1 cellular context compared by ENCODE assay signal in the genomic region with DNA sequence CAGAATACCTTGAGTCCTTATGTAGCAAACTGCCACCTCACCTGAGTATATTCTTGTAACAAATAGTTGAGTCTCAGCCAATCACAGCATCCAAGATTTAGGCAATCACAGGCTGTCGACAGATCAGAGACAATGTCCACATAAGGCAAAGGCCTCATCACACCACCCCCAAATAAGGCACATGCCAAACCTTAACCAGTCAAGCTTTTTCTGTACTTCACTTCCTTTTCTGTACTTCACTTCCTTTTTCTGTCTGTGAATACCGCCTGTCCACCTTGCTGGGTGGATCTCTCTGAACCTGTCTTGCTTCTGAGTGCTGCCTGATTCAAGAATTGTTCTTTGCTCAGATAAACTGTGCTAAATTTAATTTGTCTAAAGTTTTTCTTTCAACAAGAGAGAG.
TF ChIP-seq lines count a peak whose summit lies in the region.

No MANE protein-coding gene starts in this region.

TF ChIP-seq in GM12878, 131 proteins besides CTCF, POLR2A, EP300 and RAD21 (continued from another document):
- TF ChIP-seq, protein P1, sequence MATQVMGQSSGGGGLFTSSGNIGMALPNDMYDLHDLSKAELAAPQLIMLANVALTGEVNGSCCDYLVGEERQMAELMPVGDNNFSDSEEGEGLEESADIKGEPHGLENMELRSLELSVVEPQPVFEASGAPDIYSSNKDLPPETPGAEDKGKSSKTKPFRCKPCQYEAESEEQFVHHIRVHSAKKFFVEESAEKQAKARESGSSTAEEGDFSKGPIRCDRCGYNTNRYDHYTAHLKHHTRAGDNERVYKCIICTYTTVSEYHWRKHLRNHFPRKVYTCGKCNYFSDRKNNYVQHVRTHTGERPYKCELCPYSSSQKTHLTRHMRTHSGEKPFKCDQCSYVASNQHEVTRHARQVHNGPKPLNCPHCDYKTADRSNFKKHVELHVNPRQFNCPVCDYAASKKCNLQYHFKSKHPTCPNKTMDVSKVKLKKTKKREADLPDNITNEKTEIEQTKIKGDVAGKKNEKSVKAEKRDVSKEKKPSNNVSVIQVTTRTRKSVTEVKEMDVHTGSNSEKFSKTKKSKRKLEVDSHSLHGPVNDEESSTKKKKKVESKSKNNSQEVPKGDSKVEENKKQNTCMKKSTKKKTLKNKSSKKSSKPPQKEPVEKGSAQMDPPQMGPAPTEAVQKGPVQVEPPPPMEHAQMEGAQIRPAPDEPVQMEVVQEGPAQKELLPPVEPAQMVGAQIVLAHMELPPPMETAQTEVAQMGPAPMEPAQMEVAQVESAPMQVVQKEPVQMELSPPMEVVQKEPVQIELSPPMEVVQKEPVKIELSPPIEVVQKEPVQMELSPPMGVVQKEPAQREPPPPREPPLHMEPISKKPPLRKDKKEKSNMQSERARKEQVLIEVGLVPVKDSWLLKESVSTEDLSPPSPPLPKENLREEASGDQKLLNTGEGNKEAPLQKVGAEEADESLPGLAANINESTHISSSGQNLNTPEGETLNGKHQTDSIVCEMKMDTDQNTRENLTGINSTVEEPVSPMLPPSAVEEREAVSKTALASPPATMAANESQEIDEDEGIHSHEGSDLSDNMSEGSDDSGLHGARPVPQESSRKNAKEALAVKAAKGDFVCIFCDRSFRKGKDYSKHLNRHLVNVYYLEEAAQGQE (IDR thresholded peaks at IDR 0.05; ENCODE audit: low read depth, low read length): no peak
- no peak for TF ChIP-seq KAT2A (conservative IDR thresholded peaks at IDR 0.05; ENCODE audit: control insufficient read depth, low read depth, low read length)
- no peak for TF ChIP-seq ESRRA (IDR thresholded peaks at IDR 0.05; ENCODE audit: low read length)
- no peak for TF ChIP-seq KDM1A (IDR thresholded peaks at IDR 0.05; ENCODE audit: borderline replicate concordance)
